ENCODE assay signal across 20 cellular contexts in the genomic region with DNA sequence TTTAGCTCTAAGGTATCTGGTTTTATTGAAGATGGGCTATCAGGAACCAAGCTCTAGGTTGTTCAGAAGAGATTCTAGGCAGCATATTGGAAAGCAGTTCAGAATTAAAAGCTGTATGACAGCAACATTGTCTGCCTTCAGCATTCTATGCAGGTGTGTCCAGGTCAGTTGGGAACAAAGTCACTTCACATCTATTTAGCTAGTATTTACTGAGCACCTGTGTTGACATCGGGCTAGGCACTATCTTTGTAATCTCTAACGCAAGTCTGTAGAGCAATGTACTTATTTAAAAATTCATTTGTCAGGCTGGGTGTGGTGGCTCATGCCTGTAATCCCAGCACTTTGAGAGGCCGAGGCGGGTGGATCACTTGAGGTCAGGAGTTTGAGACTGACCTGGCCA. TPM values are rescaled to one million over a fixed set of nuclear protein-coding genes. Genes with fewer than 3 reads are reported as not detected.
DNase-seq lines count a peak whose midpoint lies in the region; ATAC-seq, FAIRE-seq and TF ChIP-seq lines count a peak whose summit lies in the region.
"Had no signal": no experiment of that assay in that cellular context is flagged by ENCODE, and none has a peak within 500 bp of the region (broad histone marks: within the 10 kb centered on the region; RNA-seq: fewer than 3 reads in every experiment).

No MANE protein-coding gene starts in this region.

- peak overlapping the region; percentile 36 for H3K27ac Mint-ChIP-seq in activated CD4-positive, alpha-beta T cell treated with anti-CD3 and anti-CD28 coated beads, Interleukin-2, amount 10 ng/mL, durations not matched to agents 24 days and 14 days
- H3K27ac Mint-ChIP-seq: CD8-positive, alpha-beta T cell had no signal

- ATAC-seq in Panc1 = no peak
- no peak for ATAC-seq in GM21528 (IDR thresholded peaks at IDR 0.05; ENCODE audit: low FRiP score, unreplicated experiment)
- ATAC-seq in GM19397 (IDR thresholded peaks at IDR 0.05; ENCODE audit: unreplicated experiment) = no peak
- ATAC-seq: CD8-positive, alpha-beta T cell; PC-3 had no signal

- POLR2A ChIA-PET in Panc1 (lab: Charles Lee) = interaction anchor here (0.8 kb wide), 1 partner anchor 10 kb away, joined by 4 read pairs; no protein-coding TSS in a partner anchor

- FAIRE-seq in small intestine (lab: Jason Lieb, UNC) (no peak), GM12892 (lab: Jason Lieb, UNC) (no peak)
- FAIRE-seq: H54 had no signal

- H3K27me3 ChIP-seq in Panc1 (ENCODE audit: control insufficient read depth, insufficient read depth, low read length) = no peaks in the 10 kb centered on the region
- no peaks in the 10 kb centered on the region for H3K27me3 ChIP-seq in hepatocyte
- no peaks in the 10 kb centered on the region for H3K27me3 ChIP-seq in small intestine (ENCODE audit: control insufficient read depth in 2 of 2, insufficient read depth in 2 of 2, low read length in 2 of 2)
- H3K27me3 ChIP-seq: BLaER1 had no signal

- intact Hi-C loops in activated CD4-positive, alpha-beta T cell treated with anti-CD3 and anti-CD28 coated beads, Interleukin-2, amount 10 ng/mL, durations not matched to agents 24 days and 14 days (cut with micrococcal nuclease) = no loop called here
- intact Hi-C loops in Panc1 (cut with micrococcal nuclease; ENCODE audit: unreplicated experiment) = no loop called here

- no peaks in the 10 kb centered on the region for H3K9me3 Mint-ChIP-seq in activated CD4-positive, alpha-beta T cell treated with anti-CD3 and anti-CD28 coated beads, Interleukin-2, amount 10 ng/mL, durations not matched to agents 24 days and 14 days
- H3K9me3 Mint-ChIP-seq: CD8-positive, alpha-beta T cell had no signal

- H3K4me3 ChIP-seq in Panc1 (ENCODE audit: low read depth in 2 of 2, low read length in 2 of 2) = no peak overlapping the region
- H3K4me3 ChIP-seq in hepatocyte = no peak overlapping the region
- H3K4me3 ChIP-seq in small intestine (ENCODE audit: low read depth in 1 of 2, low read length in 2 of 2) = no peak overlapping the region
- H3K4me3 ChIP-seq: BLaER1 had no signal

- peaks cover 10% of the 10 kb centered on the region for H3K36me3 ChIP-seq in Panc1 (ENCODE audit: control insufficient read depth, insufficient read depth, low read length)
- no peaks in the 10 kb centered on the region for H3K36me3 ChIP-seq in hepatocyte (replicated peaks; ENCODE audit: insufficient read depth, low read depth)
- H3K36me3 ChIP-seq in small intestine (ENCODE audit: control insufficient read depth in 2 of 2, insufficient read depth in 2 of 2, low read length in 2 of 2) = peaks cover 9 to 16% of the 10 kb centered on the region in 2 donors

- H3K4me1 Mint-ChIP-seq in activated CD4-positive, alpha-beta T cell treated with anti-CD3 and anti-CD28 coated beads, Interleukin-2, amount 10 ng/mL, durations not matched to agents 24 days and 14 days = peaks cover 45% of the 10 kb centered on the region

- H3K27ac ChIP-seq in Panc1 (ENCODE audit: low read length) = peak overlapping the region; percentile 88
- no peak overlapping the region for H3K27ac ChIP-seq in hepatocyte
- H3K27ac ChIP-seq in small intestine (ENCODE audit: low read depth in 1 of 2, low read length in 1 of 2) = no peak overlapping the region
- H3K27ac ChIP-seq: BLaER1, KMS-11 had no signal

- H3K9me3 ChIP-seq in Panc1 (ENCODE audit: control insufficient read depth, insufficient read depth, low read depth, low read length) (no peaks in the 10 kb centered on the region), hepatocyte (ENCODE audit: low read depth) (no peaks in the 10 kb centered on the region), small intestine (ENCODE audit: control insufficient read depth, low read depth) (no peaks in the 10 kb centered on the region)
- H3K9me3 ChIP-seq: BLaER1 had no signal

- WGBS in hepatocyte (ENCODE audit: low lambda C conversion rate, missing lambda C conversion rate) = 63% methylated on average over 4 of the region's 4 CpGs
- 30 to 76% (median 40%) methylated on average over 4 of the region's 4 CpGs for WGBS in small intestine, 3 donors

- TF ChIP-seq CTCF in Panc1 (IDR thresholded peaks at IDR 0.05) (no peak), hepatocyte (IDR thresholded peaks at IDR 0.05; ENCODE audit: poor library complexity) (no peak)

- no peak overlapping the region for H2AFZ ChIP-seq in hepatocyte

- no peak for DNase-seq in activated CD4-positive, alpha-beta T cell treated with anti-CD3 and anti-CD28 coated beads, Interleukin-2, amount 10 ng/mL, durations not matched to agents 24 days and 14 days
- DNase-seq in activated CD4-positive, alpha-beta T cell treated with anti-CD3 and anti-CD28 coated beads, Interleukin-2, amount 50 U/mL, for 1 hour = no peak
- no peak for DNase-seq in Panc1 (ENCODE audit: low read depth, low spot score)
- peak; percentile 22 for DNase-seq in hepatocyte (ENCODE audit: low spot score)
- peak; percentile 64 for DNase-seq in small intestine
- no peak for DNase-seq in GM12892 (ENCODE audit: insufficient read length)
- DNase-seq: 8988T; CD8-positive, alpha-beta T cell; DMS 273 treated with DMSO at 0.1 percent for 48 hours; NCI-H1048; NCI-H146; NCI-H2081; NCI-H510A treated with DMSO at 0.1 percent for 48 hours; NCI-H82; PC-3 had no signal

- H3K27me3 Mint-ChIP-seq in activated CD4-positive, alpha-beta T cell treated with anti-CD3 and anti-CD28 coated beads, Interleukin-2, amount 10 ng/mL, durations not matched to agents 24 days and 14 days = no peaks in the 10 kb centered on the region

- CTCF ChIA-PET in Panc1 (lab: Charles Lee) = no interaction called here

- H3K4me1 ChIP-seq in Panc1 (ENCODE audit: control insufficient read depth, insufficient read depth, low read length) (peaks cover 77% of the 10 kb centered on the region), hepatocyte (ENCODE audit: insufficient read depth) (no peaks in the 10 kb centered on the region), small intestine (ENCODE audit: control insufficient read depth in 2 of 2, insufficient read depth in 1 of 2, low read depth in 1 of 2, low read length in 1 of 2) (peaks cover 0 to 4% of the 10 kb centered on the region in 2 donors)

- in situ Hi-C loops in Panc1 (cut with HindIII; ENCODE audit: low pct_unique_long_range_greater_than_20kb, low sequenced_read_pairs) = no loop called here

- no TSS peak for BruUV-seq in Panc1 (replicated peaks; lab: Mats Ljungman, UMichigan)

- peaks cover 58% of the 10 kb centered on the region for H3K36me3 Mint-ChIP-seq in activated CD4-positive, alpha-beta T cell treated with anti-CD3 and anti-CD28 coated beads, Interleukin-2, amount 10 ng/mL, durations not matched to agents 24 days and 14 days (ENCODE audit: low read depth)

- H3K9me2 ChIP-seq in hepatocyte (replicated peaks; ENCODE audit: insufficient read depth) = no peaks in the 10 kb centered on the region

- H3K4me2 ChIP-seq in hepatocyte = no peak overlapping the region
- H3K4me2 ChIP-seq: BLaER1, KMS-11 had no signal

- no peak overlapping the region for H3K4me3 Mint-ChIP-seq in activated CD4-positive, alpha-beta T cell treated with anti-CD3 and anti-CD28 coated beads, Interleukin-2, amount 10 ng/mL, durations not matched to agents 24 days and 14 days
- H3K4me3 Mint-ChIP-seq: CD8-positive, alpha-beta T cell had no signal

- no peak for TF ChIP-seq POLR2A in GM12892 (IDR thresholded peaks at IDR 0.05; ENCODE audit: low read depth, low read length)

- H4K20me1 ChIP-seq in hepatocyte (ENCODE audit: insufficient read depth, poor library complexity, severe bottlenecking) = peaks cover 34% of the 10 kb centered on the region

- H3K79me2 ChIP-seq in hepatocyte = peaks cover 88% of the 10 kb centered on the region

RNA-seq across cellular contexts. Expression of a gene that starts 6.8 kb away (rescaled TPM):
- total RNA-seq in activated CD4-positive, alpha-beta T cell treated with anti-CD3 and anti-CD28 coated beads, Interleukin-2, amount 10 ng/mL, durations not matched to agents 24 days and 14 days = 9.0 and 9.7 TPM in 2 replicates
- total RNA-seq in Panc1 (2021; ENCODE audit: unreplicated experiment) = 18.5 TPM
- 12.6 TPM for polyA plus RNA-seq in Panc1 (2012; ENCODE audit: insufficient read length)
- 8.0 and 10.1 TPM in 2 replicates for total RNA-seq in hepatocyte
- polyA plus RNA-seq in hepatocyte = 1.7 and 3.8 TPM in 2 replicates
- polyA plus RNA-seq in small intestine = 1 to 10 TPM in 1 of 3 donors, under 1 TPM in 2; 0.54 to 1.1 (median 0.67) TPM
- 4.6 TPM for polyA plus RNA-seq in GM12892 (2012; ENCODE audit: missing spikeins)

Comparison
In these comparisons a context has a peak if more than half of its experiments do, and no peak if none do; other contexts are left out.
1. DNase-seq: peak in hepatocyte (single experiment) and small intestine (single experiment); none in activated CD4-positive, alpha-beta T cell treated with anti-CD3 and anti-CD28 coated beads, Interleukin-2, amount 10 ng/mL, durations not matched to agents 24 days and 14 days (single experiment), activated CD4-positive, alpha-beta T cell treated with anti-CD3 and anti-CD28 coated beads, Interleukin-2, amount 50 U/mL, for 1 hour (single experiment), Panc1 (single experiment) and GM12892 (single experiment).